In genomic region chr1:101235696-101236545, GRCh38 we compare ENCODE assay signal across 8 cellular contexts. TPM values are rescaled to one million over a fixed set of nuclear protein-coding genes. Genes with fewer than 3 reads are reported as not detected.
DNase-seq lines count a peak whose midpoint lies in the region; ATAC-seq and TF ChIP-seq lines count a peak whose summit lies in the region.

No MANE protein-coding gene starts in this region.

- H3K27me3 ChIP-seq in GM23248 (replicated peaks; ENCODE audit: insufficient read depth) (no peaks in the 10 kb centered on the region), Loucy (ENCODE audit: insufficient read depth, low read length, poor library complexity, severe bottlenecking) (no peaks in the 10 kb centered on the region), subcutaneous abdominal adipose tissue (ENCODE audit: control insufficient read depth in 5 of 5, insufficient read depth in 4 of 5, low read length in 5 of 5) (no peaks in the 10 kb centered on the region)

- DNase-seq in GM10248 (ENCODE audit: extremely low spot score) (peak; percentile 62), GM23248 (peak; percentile 74), epithelial cell of proximal tubule (ENCODE audit: low read depth) (no peak), naive B cell (peak; percentile 68), GM19238 (ENCODE audit: insufficient read length, low spot score) (no peak)
- peak; percentile 86 for DNase-seq in activated CD8-positive, alpha-beta memory T cell treated with anti-CD3 and anti-CD28 coated beads, Interleukin-2, amount 50 U/mL, for 48 hours

- 2% methylated on average over 43 to 44 of the region's 44 CpGs for WGBS in GM23248 (ENCODE audit: low coverage in 1 of 2, low lambda C conversion rate in 2 of 2, missing lambda C conversion rate in 2 of 2), 2 experiments

- POLR2A ChIA-PET in GM10248 (lab: Yijun Ruan, JAX) = interaction anchor here (0.6 to 1.4 kb wide), 9 partner anchors 12 to 313 kb away, joined by 3 to 8 read pairs (median 3); no protein-coding TSS in a partner anchor

- H3K4me1 Mint-ChIP-seq in naive B cell = peaks cover 53 to 61% (median 54%) of the 10 kb centered on the region in 3 donors

- H3K4me3 Mint-ChIP-seq in naive B cell = peak overlapping the region; percentile 87 to 99 (median 98)

- H3K27ac Mint-ChIP-seq in naive B cell = peak overlapping the region; percentile 94 to 99 (median 98)

- peak; percentile 43 to 50 for ATAC-seq in naive B cell (ENCODE audit: low read depth in 2 of 2)

- H3K4me1 ChIP-seq in GM23248 (ENCODE audit: insufficient read depth) = peaks cover 6% of the 10 kb centered on the region; the same call in 1 of the 2 replicates
- H3K4me1 ChIP-seq in Loucy (ENCODE audit: insufficient read depth, low read length, poor library complexity, severe bottlenecking) = peaks cover 23% of the 10 kb centered on the region
- H3K4me1 ChIP-seq in subcutaneous abdominal adipose tissue (ENCODE audit: control insufficient read depth in 5 of 5, insufficient read depth in 5 of 5, low read length in 5 of 5) = peaks cover 2 to 38% (median 31%) of the 10 kb centered on the region in 5 donors

- in situ Hi-C loops in GM23248 (cut with MboI) = no loop called here

- H3K79me2 ChIP-seq in GM23248 (ENCODE audit: insufficient read depth) (peaks cover 29% of the 10 kb centered on the region), Loucy (ENCODE audit: insufficient read depth, low read length) (no peaks in the 10 kb centered on the region)

- H3K27me3 Mint-ChIP-seq in naive B cell = no peaks in the 10 kb centered on the region

- peak overlapping the region; percentile 76 for H3K9ac ChIP-seq in GM23248
- no peak overlapping the region for H3K9ac ChIP-seq in Loucy (ENCODE audit: low read depth, low read length, poor library complexity, severe bottlenecking)
- peak overlapping the region; percentile 26 to 86 (median 82) for H3K9ac ChIP-seq in subcutaneous abdominal adipose tissue (ENCODE audit: low read length in 5 of 5)

- CTCF ChIA-PET in GM10248 (lab: Yijun Ruan, JAX) = interaction anchor here (0.8 to 1.8 kb wide), 21 partner anchors 10 to 210 kb away, joined by 3 to 11 read pairs (median 3); partner anchors contain the start of gene DPH5

- H3K9me3 ChIP-seq in GM23248 (ENCODE audit: low read depth) = no peaks in the 10 kb centered on the region
- H3K9me3 ChIP-seq in Loucy (ENCODE audit: insufficient read depth, low read depth, low read length) = no peaks in the 10 kb centered on the region
- no peaks in the 10 kb centered on the region for H3K9me3 ChIP-seq in subcutaneous abdominal adipose tissue (ENCODE audit: control insufficient read depth in 5 of 5, low read length in 5 of 5)

- peaks cover 14 to 40% of the 10 kb centered on the region in 2 donors for H3K36me3 Mint-ChIP-seq in naive B cell

- no peak for TF ChIP-seq CTCF in GM10248 (IDR thresholded peaks at IDR 0.05; ENCODE audit: control extremely low read depth, extremely low read depth, low read depth, missing control alignments)
- TF ChIP-seq CTCF in Loucy (conservative IDR thresholded peaks at IDR 0.05; ENCODE audit: low read length) = no peak
- TF ChIP-seq CTCF in epithelial cell of proximal tubule (conservative IDR thresholded peaks at IDR 0.05; ENCODE audit: low read depth, low read length) = no peak

- H3K27ac ChIP-seq in GM23248 (peak overlapping the region; percentile 63), subcutaneous abdominal adipose tissue (ENCODE audit: low read depth, low read length) (peak overlapping the region; percentile 87)

- no peaks in the 10 kb centered on the region for H3K9me2 ChIP-seq in GM23248 (ENCODE audit: insufficient read depth)
- H3K9me2 ChIP-seq in Loucy (replicated peaks; ENCODE audit: low read depth, low read length) = no peaks in the 10 kb centered on the region

- H3K4me2 ChIP-seq in GM23248 (ENCODE audit: unreplicated experiment) (peak overlapping the region; percentile 92), Loucy (ENCODE audit: low read depth, low read length, poor library complexity, severe bottlenecking) (peak overlapping the region; percentile 94)

- peaks cover 0 to 4% (median 0%) of the 10 kb centered on the region in 7 donors for H3K9me3 Mint-ChIP-seq in naive B cell

- H2AFZ ChIP-seq in GM23248 (peak overlapping the region; percentile 88), Loucy (ENCODE audit: low read length) (peak overlapping the region; percentile 74; the same call in 1 of the 2 replicates)

- peak overlapping the region; percentile 88 for H3K4me3 ChIP-seq in GM23248
- peak overlapping the region; percentile 74 for H3K4me3 ChIP-seq in Loucy (ENCODE audit: low read length, poor library complexity, severe bottlenecking)
- peak overlapping the region; percentile 73 for H3K4me3 ChIP-seq in epithelial cell of proximal tubule (ENCODE audit: low read depth, low read length)
- H3K4me3 ChIP-seq in subcutaneous abdominal adipose tissue (ENCODE audit: low read depth in 1 of 5, low read length in 5 of 5) = peak overlapping the region; percentile 74 to 88 (median 81)

- H3F3A ChIP-seq in GM23248 (ENCODE audit: insufficient read depth) (peaks cover 9% of the 10 kb centered on the region), Loucy (ENCODE audit: low read depth) (no peaks in the 10 kb centered on the region)

- H3K36me3 ChIP-seq in GM23248 (ENCODE audit: low read depth) (no peaks in the 10 kb centered on the region; the same call in 1 of the 2 replicates), Loucy (ENCODE audit: insufficient read depth, low read length) (no peaks in the 10 kb centered on the region), subcutaneous abdominal adipose tissue (ENCODE audit: control insufficient read depth in 5 of 5, insufficient read depth in 5 of 5, low read length in 5 of 5) (peaks cover 2 to 18% (median 14%) of the 10 kb centered on the region in 5 donors)

- H4K20me1 ChIP-seq in GM23248 (ENCODE audit: insufficient read depth) (no peaks in the 10 kb centered on the region), Loucy (ENCODE audit: insufficient read depth, low read length, poor library complexity, severe bottlenecking) (no peaks in the 10 kb centered on the region)

RNA-seq across cellular contexts. Expression of gene S1PR1, which starts 0.9 kb away (rescaled TPM):
- 42.6 and 44.3 TPM in 2 replicates for total RNA-seq in GM23248 (2014; rRNA removed; shearing (Covaris generic))
- polyA plus RNA-seq in GM23248 (2016; fragmentation: Nextera tagmentation; extraction: Ambion mirVana) (48.5 and 52.2 TPM in 2 replicates), naive B cell (ENCODE audit: low read depth in 6 of 6) (100 to 1,000 TPM; 102 to 159 (median 133) TPM)
- total RNA-seq in epithelial cell of proximal tubule = 0.29 and 1.7 TPM in 2 replicates

Comparison
In these comparisons a context has a peak if more than half of its experiments do, and no peak if none do; other contexts are left out.
1. DNase-seq: peak in GM10248 (single experiment), GM23248 (single experiment), activated CD8-positive, alpha-beta memory T cell treated with anti-CD3 and anti-CD28 coated beads, Interleukin-2, amount 50 U/mL, for 48 hours (single experiment) and naive B cell (single experiment); none in epithelial cell of proximal tubule (single experiment) and GM19238 (single experiment).
2. RNA of gene S1PR1, which starts 0.9 kb away (total RNA-seq): 42.6 to 44.3 TPM in GM23248; 0.29 to 1.7 TPM in epithelial cell of proximal tubule; every median in the first group is over 10 times any median in the second.
3. Peak in every context shown above with its lines, with median percentiles within 50 percentile points of each other: H3K4me3 ChIP-seq.